In the genomic region with DNA sequence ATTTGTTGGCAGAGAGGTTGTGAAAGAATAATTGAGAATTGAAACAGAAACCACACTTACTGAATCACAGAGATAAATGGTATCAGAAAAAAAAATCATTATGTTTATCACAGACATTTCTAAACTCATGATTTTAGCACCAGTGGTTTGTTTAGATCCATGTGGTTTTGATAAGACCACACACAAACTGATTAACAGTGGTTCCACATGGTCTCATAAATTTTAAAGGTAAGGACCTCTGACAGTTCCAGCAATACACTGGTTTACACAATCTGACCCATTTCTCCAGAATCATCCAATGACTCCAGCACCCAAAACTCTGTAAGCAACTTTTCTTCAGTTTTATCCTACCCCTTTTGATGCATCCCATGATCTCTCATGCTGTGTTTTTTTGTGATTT, we compare ENCODE assay signal across 24 cellular contexts.
DNase-seq lines count a peak whose midpoint lies in the region; ATAC-seq, FAIRE-seq and TF ChIP-seq lines count a peak whose summit lies in the region.
"Had no signal": no experiment of that assay in that cellular context is flagged by ENCODE, and none has a peak within 500 bp of the region (broad histone marks: within the 10 kb centered on the region; RNA-seq: fewer than 3 reads in every experiment).

No MANE protein-coding gene starts in this region.

- no peak overlapping the region for H2BK5ac ChIP-seq in H1 (ENCODE audit: low read depth, low read length)

- H3K9me3 ChIP-seq in PC-9 (ENCODE audit: insufficient read depth, low read depth) (no peaks in the 10 kb centered on the region), H1 (ENCODE audit: insufficient read depth in 2 of 2, low read depth in 1 of 2, low read length in 1 of 2) (no peaks in the 10 kb centered on the region), neural progenitor cell (ENCODE audit: low read depth) (no peaks in the 10 kb centered on the region), lower lobe of right lung (no peaks in the 10 kb centered on the region)
- H3K9me3 ChIP-seq: BLaER1, Peyer's patch had no signal

- no peak overlapping the region for H2BK12ac ChIP-seq in H1 (ENCODE audit: low read depth, low read length)

- H3K27ac ChIP-seq in KMS-11 (no peak overlapping the region), PC-9 (no peak overlapping the region), H1 (ENCODE audit: low read depth, low read length) (no peak overlapping the region), neural progenitor cell (no peak overlapping the region), lower lobe of right lung (no peak overlapping the region)
- H3K27ac ChIP-seq: BLaER1, Peyer's patch, SK-N-MC had no signal

- ATAC-seq in left lobe of liver: no peak
- ATAC-seq in HG03139 (IDR thresholded peaks at IDR 0.05; ENCODE audit: unreplicated experiment): no peak
- no peak for ATAC-seq in lower lobe of right lung

- TF ChIP-seq CTCF in KMS-11 (conservative IDR thresholded peaks at IDR 0.05; ENCODE audit: low read depth, low read length): no peak
- TF ChIP-seq CTCF in PC-9 (conservative IDR thresholded peaks at IDR 0.05): no peak
- no peak for TF ChIP-seq CTCF in H1 (IDR thresholded peaks at IDR 0.05; ENCODE audit: control extremely low read depth in 1 of 3, insufficient read depth in 1 of 3, low read depth in 1 of 3, low read length in 3 of 3)
- TF ChIP-seq CTCF in neural progenitor cell (IDR thresholded peaks at IDR 0.05): no peak
- no peak for TF ChIP-seq CTCF in lower lobe of right lung (IDR thresholded peaks at IDR 0.05)

- H4K91ac ChIP-seq in H1 (replicated peaks; ENCODE audit: insufficient read length, low read length): no peak overlapping the region

- H3K27ac Mint-ChIP-seq in neural progenitor cell: peak overlapping the region; percentile 96
- H3K27ac Mint-ChIP-seq: CD4-positive, CD25-positive, alpha-beta regulatory T cell had no signal

- H3K79me1 ChIP-seq in H1 (ENCODE audit: low read depth, low read length): no peaks in the 10 kb centered on the region

- BruUV-seq in PC-9 (replicated peaks; lab: Mats Ljungman, UMichigan): no TSS peak

- CTCF ChIA-PET in PC-9 (lab: Charles Lee): no interaction called here
- CTCF ChIA-PET in H1 (lab: Charles Lee; ENCODE audit: partially characterized antibody): no interaction called here

- no peak for TF ChIP-seq EP300 in H1 (IDR thresholded peaks at IDR 0.05; ENCODE audit: borderline replicate concordance in 1 of 2, low read depth in 2 of 2, low read length in 2 of 2)

- intact Hi-C loops in PC-9 (cut with micrococcal nuclease; ENCODE audit: unreplicated experiment): no loop called here
- intact Hi-C loops in lower lobe of right lung (cut with DNase I): no loop called here

- no peak overlapping the region for H3K4me3 Mint-ChIP-seq in neural progenitor cell
- H3K4me3 Mint-ChIP-seq: CD4-positive, CD25-positive, alpha-beta regulatory T cell had no signal

- no peak overlapping the region for H2BK20ac ChIP-seq in H1 (ENCODE audit: low read length)

- H4K8ac ChIP-seq in H1 (ENCODE audit: extremely low read depth, insufficient read depth, low read length): no peak overlapping the region

- no peak overlapping the region for H4K5ac ChIP-seq in H1 (ENCODE audit: insufficient read length, low read depth, low read length)

- H2AFZ ChIP-seq in KMS-11 (ENCODE audit: low read depth): no peak overlapping the region
- H2AFZ ChIP-seq in PC-9: 0 out of 2 replicates have a peak overlapping the region, but pooled peaks have one; percentile 1
- H2AFZ ChIP-seq in H1 (ENCODE audit: low read length): peak overlapping the region; percentile 28; the same call in 1 of the 2 replicates
- no peak overlapping the region for H2AFZ ChIP-seq in neural progenitor cell (replicated peaks)

- no peak overlapping the region for H2BK15ac ChIP-seq in H1 (ENCODE audit: low read length)

- FAIRE-seq in H1 (lab: Jason Lieb, UNC): no peak
- FAIRE-seq: H54 had no signal

- H3F3A ChIP-seq in PC-9 (ENCODE audit: insufficient read depth, low read depth) (no peaks in the 10 kb centered on the region), neural progenitor cell (ENCODE audit: low read depth) (no peaks in the 10 kb centered on the region)

- H3K27me3 ChIP-seq in KMS-11 (ENCODE audit: insufficient read depth, low read depth): no peaks in the 10 kb centered on the region
- H3K27me3 ChIP-seq in PC-9 (ENCODE audit: insufficient read depth, low read depth): no peaks in the 10 kb centered on the region
- no peaks in the 10 kb centered on the region for H3K27me3 ChIP-seq in H1 (replicated peaks in 1 of 4; ENCODE audit: control insufficient read depth in 3 of 4, extremely low read depth in 1 of 4, insufficient read depth in 3 of 4, low read length in 3 of 4)
- no peaks in the 10 kb centered on the region for H3K27me3 ChIP-seq in neural progenitor cell
- no peaks in the 10 kb centered on the region for H3K27me3 ChIP-seq in lower lobe of right lung (ENCODE audit: low read depth)
- H3K27me3 ChIP-seq: BLaER1, Peyer's patch had no signal

- peaks cover 2% of the 10 kb centered on the region for H3K36me3 Mint-ChIP-seq in neural progenitor cell
- H3K36me3 Mint-ChIP-seq: CD4-positive, CD25-positive, alpha-beta regulatory T cell had no signal

- no peaks in the 10 kb centered on the region for H3K36me3 ChIP-seq in KMS-11 (ENCODE audit: insufficient read depth)
- H3K36me3 ChIP-seq in PC-9 (ENCODE audit: low read depth): no peaks in the 10 kb centered on the region
- H3K36me3 ChIP-seq in H1 (ENCODE audit: control insufficient read depth in 2 of 4, insufficient read depth in 4 of 4, low read length in 3 of 4): no peaks in the 10 kb centered on the region
- no peaks in the 10 kb centered on the region for H3K36me3 ChIP-seq in neural progenitor cell
- no peaks in the 10 kb centered on the region for H3K36me3 ChIP-seq in lower lobe of right lung
- H3K36me3 ChIP-seq: BLaER1, Peyer's patch had no signal

- H3K23ac ChIP-seq in H1 (ENCODE audit: insufficient read length): no peak overlapping the region

- TF ChIP-seq RAD21 in H1 (IDR thresholded peaks at IDR 0.05 in 1 of 2, conservative IDR thresholded peaks at IDR 0.05 in 1 of 2; ENCODE audit: low read depth in 2 of 2, low read length in 2 of 2): no peak

- H3K9me2 ChIP-seq in PC-9 (ENCODE audit: insufficient read depth): no peaks in the 10 kb centered on the region

- no peak overlapping the region for H3K56ac ChIP-seq in H1 (replicated peaks; ENCODE audit: insufficient read length, low read depth, low read length)

- no peaks in the 10 kb centered on the region for H3K23me2 ChIP-seq in H1 (ENCODE audit: low read depth, low read length)

- H3K27me3 Mint-ChIP-seq in neural progenitor cell (ENCODE audit: insufficient read depth, low read depth): peaks cover 2% of the 10 kb centered on the region
- H3K27me3 Mint-ChIP-seq: CD4-positive, CD25-positive, alpha-beta regulatory T cell had no signal

- no peaks in the 10 kb centered on the region for H4K20me1 ChIP-seq in KMS-11 (ENCODE audit: insufficient read depth)
- no peaks in the 10 kb centered on the region for H4K20me1 ChIP-seq in PC-9 (ENCODE audit: insufficient read depth)
- H4K20me1 ChIP-seq in H1 (replicated peaks in 1 of 2; ENCODE audit: control insufficient read depth in 1 of 2, insufficient read depth in 2 of 2, low read length in 2 of 2): no peaks in the 10 kb centered on the region
- no peaks in the 10 kb centered on the region for H4K20me1 ChIP-seq in neural progenitor cell (ENCODE audit: low read depth)
- H4K20me1 ChIP-seq: BLaER1 had no signal

- POLR2A ChIA-PET in PC-9 (lab: Charles Lee; ENCODE audit: unreplicated experiment) (no interaction called here), H1 (lab: Charles Lee; ENCODE audit: partially characterized antibody) (no interaction called here)

- H3K9ac ChIP-seq in KMS-11: no peak overlapping the region
- no peak overlapping the region for H3K9ac ChIP-seq in H1 (replicated peaks in 1 of 4; ENCODE audit: extremely low read depth in 1 of 4, low read depth in 3 of 4, low read length in 3 of 4)
- no peak overlapping the region for H3K9ac ChIP-seq in neural progenitor cell
- H3K9ac ChIP-seq: BLaER1 had no signal

- H3K9me3 Mint-ChIP-seq in neural progenitor cell: peaks cover 8% of the 10 kb centered on the region

- H3K4me1 ChIP-seq in KMS-11 (ENCODE audit: low read depth, poor library complexity, severe bottlenecking) (peaks cover 14% of the 10 kb centered on the region), PC-9 (replicated peaks; ENCODE audit: insufficient read depth) (no peaks in the 10 kb centered on the region), H1 (replicated peaks in 1 of 4; ENCODE audit: control insufficient read depth in 3 of 4, insufficient read depth in 4 of 4, low read length in 3 of 4) (no peaks in the 10 kb centered on the region), neural progenitor cell (peaks cover 26% of the 10 kb centered on the region), lower lobe of right lung (no peaks in the 10 kb centered on the region)
- H3K4me1 ChIP-seq: BLaER1, Peyer's patch had no signal

- peak overlapping the region; percentile 10; the same call in 1 of the 2 replicates for H3K4me2 ChIP-seq in KMS-11
- H3K4me2 ChIP-seq in PC-9: no peak overlapping the region
- no peak overlapping the region for H3K4me2 ChIP-seq in H1 (ENCODE audit: insufficient read depth in 1 of 2, low read depth in 2 of 2, low read length in 2 of 2)
- no peak overlapping the region for H3K4me2 ChIP-seq in neural progenitor cell
- H3K4me2 ChIP-seq: BLaER1 had no signal

- no peak overlapping the region for H3K4ac ChIP-seq in H1 (replicated peaks; ENCODE audit: insufficient read length, low read depth, low read length)

- H2AK5ac ChIP-seq in H1 (ENCODE audit: low read depth, low read length): no peak overlapping the region

- TF ChIP-seq POLR2A in H1 (IDR thresholded peaks at IDR 0.05; ENCODE audit: control extremely low read depth in 1 of 2, low read depth in 2 of 2, low read length in 2 of 2): no peak

- no peak overlapping the region for H2BK120ac ChIP-seq in H1 (replicated peaks; ENCODE audit: low read depth, low read length)

- H3K79me2 ChIP-seq in KMS-11 (ENCODE audit: insufficient read depth, low read depth) (no peaks in the 10 kb centered on the region), PC-9 (ENCODE audit: low read depth) (no peaks in the 10 kb centered on the region), H1 (ENCODE audit: control insufficient read depth in 1 of 2, insufficient read depth in 2 of 2, low read length in 2 of 2) (no peaks in the 10 kb centered on the region), neural progenitor cell (ENCODE audit: low read depth) (no peaks in the 10 kb centered on the region)

- no peak overlapping the region for H3K14ac ChIP-seq in H1 (ENCODE audit: insufficient read length)

- no peak overlapping the region for H3K18ac ChIP-seq in H1 (ENCODE audit: extremely low read depth, low read length)

- DNase-seq in PC-9 (no peak), H1 (ENCODE audit: low read depth in 1 of 2, low spot score in 2 of 2) (no peak), neural progenitor cell (ENCODE audit: low spot score) (no peak), NCI-H1694 treated with DMSO at 0.1 percent for 48 hours (lab: John Stamatoyannopoulos, UW) (no peak), left lobe of liver (ENCODE audit: low spot score) (no peak), lower lobe of right lung (no peak)
- DNase-seq: CD4-positive, CD25-positive, alpha-beta regulatory T cell; DMS153; DND-41; IMR-90; NCI-H1092; NCI-H1417 treated with DMSO at 0.1 percent for 48 hours; NCI-H187; NCI-H2081 treated with DMSO at 0.1 percent for 48 hours; NCI-H2171 treated with DMSO at 0.1 percent for 48 hours; NCI-H524 treated with DMSO at 0.1 percent for 48 hours; NCI-H82; Peyer's patch; SHP77 treated with DMSO at 0.1 percent for 48 hours had no signal

- H3K4me1 Mint-ChIP-seq in neural progenitor cell: peaks cover 41% of the 10 kb centered on the region
- H3K4me1 Mint-ChIP-seq: CD4-positive, CD25-positive, alpha-beta regulatory T cell had no signal

- H3K4me3 ChIP-seq in KMS-11 (IDR thresholded peaks at IDR 0.05; ENCODE audit: insufficient read depth, low read depth, low read length) (no peak overlapping the region), PC-9 (no peak overlapping the region), H1 (ENCODE audit: extremely low read depth in 1 of 4, insufficient read depth in 2 of 4, low read depth in 3 of 4, low read length in 4 of 4) (no peak overlapping the region), neural progenitor cell (no peak overlapping the region), lower lobe of right lung (no peak overlapping the region)
- H3K4me3 ChIP-seq: BLaER1, Peyer's patch, SK-N-MC had no signal

Comparison
In these comparisons a context has a peak if more than half of its experiments do, and no peak if none do; other contexts are left out.
1. H2AFZ ChIP-seq: peak in PC-9 (single experiment) and H1 (single experiment); none in KMS-11 (single experiment) and neural progenitor cell (single experiment).